In genomic region chr5:54337523-54337922, GRCh38 we compare ENCODE assay signal across 10 cellular contexts.
"Had no signal": no experiment of that assay in that cellular context is flagged by ENCODE, and none has a peak within 500 bp of the region (broad histone marks: within the 10 kb centered on the region; RNA-seq: fewer than 3 reads in every experiment).

No MANE protein-coding gene starts in this region.

- H3K36me3 ChIP-seq: HAP-1 had no signal

- H3K9ac ChIP-seq: GM23248 had no signal

- H3K27ac ChIP-seq: GM23248 had no signal

- H3K4me2 ChIP-seq: GM23338 had no signal

- H3K4me3 ChIP-seq: GM23248, GM23338, HAP-1 had no signal

- ATAC-seq: GM23338, HCT116 had no signal

- H3K4me1 ChIP-seq: HAP-1 had no signal

- H2AFZ ChIP-seq: GM23248, GM23338 had no signal

- DNase-seq: GM23248, GOT3, H7, H9, HCEC 1CT, HFFc6 had no signal

- FAIRE-seq: H1 had no signal
